In the genomic region with DNA sequence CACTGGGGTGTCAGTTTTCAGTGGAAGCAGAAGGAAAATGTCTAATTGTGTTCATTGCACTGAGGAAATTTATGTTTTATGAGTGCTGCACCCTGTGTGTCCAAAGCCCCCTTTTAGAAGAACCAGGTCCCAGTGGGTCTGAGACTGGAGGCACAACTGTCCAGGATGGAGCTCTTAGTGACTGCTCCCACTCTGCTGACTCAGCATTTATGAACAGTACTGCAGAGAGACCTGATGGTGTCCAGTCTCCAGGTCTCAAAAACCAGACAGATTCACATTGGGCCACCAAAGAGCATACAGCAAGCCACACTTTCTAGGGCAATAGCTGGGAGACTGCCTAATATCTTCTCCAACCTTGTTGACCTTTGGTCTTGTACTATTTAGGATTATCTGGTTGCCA, we compare ENCODE assay signal across 20 cellular contexts.
A peak's percentile ranks its signal among the peaks of the same experiment; 100 is the strongest.
DNase-seq lines count a peak whose midpoint lies in the region; ATAC-seq, FAIRE-seq and TF ChIP-seq lines count a peak whose summit lies in the region.
"Had no signal": no experiment of that assay in that cellular context is flagged by ENCODE, and none has a peak within 500 bp of the region (broad histone marks: within the 10 kb centered on the region; RNA-seq: fewer than 3 reads in every experiment).

No MANE protein-coding gene starts in this region.

- dilution Hi-C loops in IMR-90 (cut with HindIII; ENCODE audit: low sequenced_read_pairs, unreplicated experiment) = no loop called here
- dilution Hi-C loops in keratinocyte (cut with MboI; ENCODE audit: extremely low pct_ligation_motif_present, low sequenced_read_pairs) = no loop called here

- H3K79me1 ChIP-seq in IMR-90 (ENCODE audit: low read depth in 1 of 2, low read length in 2 of 2) = no peaks in the 10 kb centered on the region

- POLR2A ChIA-PET in A549 (lab: Yijun Ruan, JAX) = no interaction called here
- POLR2A ChIA-PET in IMR-90 (lab: Charles Lee; ENCODE audit: unreplicated experiment) = no interaction called here

- no peak for ATAC-seq in A549
- ATAC-seq in IMR-90 (ENCODE audit: low read depth) = no peak

- H3K4ac ChIP-seq in IMR-90 (ENCODE audit: low read depth, low read length) = no peak overlapping the region

- H3K56ac ChIP-seq in IMR-90 (ENCODE audit: extremely low read depth, insufficient read depth, low read length) = no peak overlapping the region

- no peak overlapping the region for H2AFZ ChIP-seq in IMR-90 (replicated peaks; ENCODE audit: low read length, poor library complexity)
- no peak overlapping the region for H2AFZ ChIP-seq in keratinocyte (ENCODE audit: control insufficient read depth, low read length)

- H3K4me1 Mint-ChIP-seq in T-helper 2 cell treated with Interferon-gamma antibody and Interleukin-4, amounts not matched to agents 5 μg/mL and 100 μg/mL, for 36 hours (ENCODE audit: low read depth) = no peaks in the 10 kb centered on the region
- H3K4me1 Mint-ChIP-seq: CD4-positive, CD25-positive, alpha-beta regulatory T cell; CD8-positive, alpha-beta memory T cell; H9 had no signal

- H3K4me1 ChIP-seq in A549 (peaks cover 11% of the 10 kb centered on the region; the same call in 2 of the 3 replicates), BLaER1 (peaks cover 54% of the 10 kb centered on the region), IMR-90 (ENCODE audit: control insufficient read depth, insufficient read depth, low read length) (peaks cover 24% of the 10 kb centered on the region), keratinocyte (ENCODE audit: control insufficient read depth, extremely low read depth, insufficient read depth, low read length) (peaks cover 50% of the 10 kb centered on the region), tibial nerve (no peaks in the 10 kb centered on the region)

- H3K4me2 ChIP-seq in A549 (no peak overlapping the region), BLaER1 (peak overlapping the region; percentile 78), IMR-90 (ENCODE audit: low read depth, low read length) (no peak overlapping the region), keratinocyte (ENCODE audit: control insufficient read depth, extremely low read depth, insufficient read depth, low read depth, low read length) (no peak overlapping the region)

- TF ChIP-seq RAD21 in A549 (conservative IDR thresholded peaks at IDR 0.05 in 1 of 2, IDR thresholded peaks at IDR 0.05 in 1 of 2) (no peak), IMR-90 (IDR thresholded peaks at IDR 0.05; ENCODE audit: low read length) (no peak)

- H2BK5ac ChIP-seq in IMR-90 (ENCODE audit: low read depth, low read length, poor library complexity, severe bottlenecking) = no peak overlapping the region

- H3K23ac ChIP-seq in IMR-90 (ENCODE audit: low read depth, low read length) = no peak overlapping the region

- intact Hi-C loops in IMR-90 (cut with micrococcal nuclease) = no loop called here

- TF ChIP-seq EP300 in A549 (IDR thresholded peaks at IDR 0.05) (no peak), tibial nerve (IDR thresholded peaks at IDR 0.05) (no peak)

- H3K27ac Mint-ChIP-seq in T-helper 2 cell treated with Interferon-gamma antibody and Interleukin-4, amounts not matched to agents 5 μg/mL and 100 μg/mL, for 36 hours = no peak overlapping the region
- H3K27ac Mint-ChIP-seq: CD4-positive, CD25-positive, alpha-beta regulatory T cell; CD8-positive, alpha-beta memory T cell; H9 had no signal

- H3K36me3 ChIP-seq in BLaER1 (no peaks in the 10 kb centered on the region), IMR-90 (ENCODE audit: control insufficient read depth, insufficient read depth, low read length) (no peaks in the 10 kb centered on the region), keratinocyte (ENCODE audit: control insufficient read depth in 2 of 2, extremely low read depth in 1 of 2, insufficient read depth in 2 of 2, low read length in 2 of 2) (no peaks in the 10 kb centered on the region), tibial nerve (no peaks in the 10 kb centered on the region)

- CTCF ChIA-PET in A549 (lab: Yijun Ruan, JAX) (no interaction called here), IMR-90 (lab: Yijun Ruan, JAX) (no interaction called here)

- H3K27ac ChIP-seq in A549 (no peak overlapping the region), BLaER1 (no peak overlapping the region), IMR-90 (ENCODE audit: insufficient read depth, low read length) (no peak overlapping the region), keratinocyte (ENCODE audit: control insufficient read depth, insufficient read depth, low read length) (no peak overlapping the region), tibial nerve (no peak overlapping the region)

- FAIRE-seq in A549 (lab: Jason Lieb, UNC) (no peak), keratinocyte (lab: Jason Lieb, UNC) (peak; percentile 23)
- FAIRE-seq: A204.1 had no signal

- H2BK20ac ChIP-seq in IMR-90 (ENCODE audit: low read depth, low read length) = no peak overlapping the region

- peak overlapping the region; percentile 45; the same call in 1 of the 2 replicates for H2BK120ac ChIP-seq in IMR-90 (ENCODE audit: low read depth, low read length)

- no peaks in the 10 kb centered on the region for H3K36me3 Mint-ChIP-seq in T-helper 2 cell treated with Interferon-gamma antibody and Interleukin-4, amounts not matched to agents 5 μg/mL and 100 μg/mL, for 36 hours (ENCODE audit: low read depth)
- H3K36me3 Mint-ChIP-seq: CD4-positive, CD25-positive, alpha-beta regulatory T cell; CD8-positive, alpha-beta memory T cell had no signal

- TF ChIP-seq CTCF in A549 (IDR thresholded peaks at IDR 0.05) = no peak
- no peak for TF ChIP-seq CTCF in IMR-90 (conservative IDR thresholded peaks at IDR 0.05; ENCODE audit: low read depth, low read length)
- no peak for TF ChIP-seq CTCF in keratinocyte (optimal IDR thresholded peaks at IDR 0.05 in 1 of 3, IDR thresholded peaks at IDR 0.05 in 1 of 3, conservative IDR thresholded peaks at IDR 0.05 in 1 of 3; ENCODE audit: extremely low read depth in 1 of 3, insufficient read depth in 2 of 3, low read length in 3 of 3)
- TF ChIP-seq CTCF in tibial nerve (IDR thresholded peaks at IDR 0.05) = no peak

- H3K4me3 ChIP-seq in A549 (no peak overlapping the region), BLaER1 (no peak overlapping the region), IMR-90 (ENCODE audit: insufficient read depth, low read depth, low read length) (no peak overlapping the region), keratinocyte (ENCODE audit: control insufficient read depth in 2 of 3, extremely low read depth in 1 of 3, insufficient read depth in 2 of 3, low read depth in 1 of 3, low read length in 3 of 3) (no peak overlapping the region), tibial nerve (no peak overlapping the region)

- TF ChIP-seq POLR2A in A549 (IDR thresholded peaks at IDR 0.05; ENCODE audit: low read length) = no peak
- TF ChIP-seq POLR2A in IMR-90 (IDR thresholded peaks at IDR 0.05; ENCODE audit: low read depth, low read length) = no peak
- no peak for TF ChIP-seq POLR2A in tibial nerve (IDR thresholded peaks at IDR 0.05)

- H3K14ac ChIP-seq in IMR-90 (replicated peaks; ENCODE audit: low read depth, low read length) = no peak overlapping the region

- no peak overlapping the region for H2AK9ac ChIP-seq in IMR-90 (replicated peaks; ENCODE audit: low read depth, low read length, poor library complexity)

- in situ Hi-C loops in IMR-90 (cut with MboI; ENCODE audit: low sequenced_read_pairs) = no loop called here

- H3K9ac ChIP-seq in BLaER1 (no peak overlapping the region), IMR-90 (ENCODE audit: low read depth, low read length) (no peak overlapping the region), keratinocyte (ENCODE audit: control insufficient read depth, extremely low read depth, insufficient read depth, low read length) (no peak overlapping the region)

- no peaks in the 10 kb centered on the region for H3K9me3 Mint-ChIP-seq in T-helper 2 cell treated with Interferon-gamma antibody and Interleukin-4, amounts not matched to agents 5 μg/mL and 100 μg/mL, for 36 hours

- H3K4me3 Mint-ChIP-seq in T-helper 2 cell treated with Interferon-gamma antibody and Interleukin-4, amounts not matched to agents 5 μg/mL and 100 μg/mL, for 36 hours = no peak overlapping the region
- H3K4me3 Mint-ChIP-seq: CD4-positive, CD25-positive, alpha-beta regulatory T cell; CD8-positive, alpha-beta memory T cell; H9 had no signal

- H3K9me1 ChIP-seq in IMR-90 (ENCODE audit: insufficient read depth, low read length) (peaks cover 21% of the 10 kb centered on the region), keratinocyte (ENCODE audit: control insufficient read depth, extremely low read depth, insufficient read depth, low read length) (no peaks in the 10 kb centered on the region)

- H2BK15ac ChIP-seq in IMR-90 (ENCODE audit: low read depth, low read length) = 0 out of 3 replicates have a peak overlapping the region, but pooled peaks have one; percentile 25

- no TSS peak for BruUV-seq in IMR-90 (replicated peaks; lab: Mats Ljungman, UMichigan)

- no peak overlapping the region for H4K5ac ChIP-seq in IMR-90 (ENCODE audit: low read depth, low read length)

- DNase-seq in A549 (ENCODE audit: low read depth in 1 of 2, low spot score in 1 of 2) (no peak), IMR-90 (no peak), keratinocyte (ENCODE audit: low read depth, low spot score) (no peak), tibial nerve (ENCODE audit: low spot score in 2 of 2) (no peak), SKM-1 (lab: John Stamatoyannopoulos, UW; ENCODE audit: unreplicated experiment) (no peak)
- DNase-seq in T-helper 2 cell treated with Interferon-gamma antibody and Interleukin-4, amounts not matched to agents 5 μg/mL and 100 μg/mL, for 36 hours (ENCODE audit: low spot score) = no peak
- DNase-seq: AML-193; C1 segment of cervical spinal cord; CD4-positive, CD25-positive, alpha-beta regulatory T cell; CD8-positive, alpha-beta memory T cell; COR-L47; DMS153; DMS79; GF-D8; GOT3; H9; Karpas-422; KBM-7 had no signal

- H3K9me3 ChIP-seq in A549 = no peaks in the 10 kb centered on the region
- H3K9me3 ChIP-seq in BLaER1 = peaks cover 14% of the 10 kb centered on the region
- H3K9me3 ChIP-seq in IMR-90 (ENCODE audit: control insufficient read depth, insufficient read depth, low read length) = no peaks in the 10 kb centered on the region
- no peaks in the 10 kb centered on the region for H3K9me3 ChIP-seq in keratinocyte (ENCODE audit: control insufficient read depth, low read depth, low read length)
- H3K9me3 ChIP-seq in tibial nerve = no peaks in the 10 kb centered on the region

- no peaks in the 10 kb centered on the region for H3K79me2 ChIP-seq in keratinocyte (ENCODE audit: control insufficient read depth, insufficient read depth, low read length)

- H3K27me3 Mint-ChIP-seq in T-helper 2 cell treated with Interferon-gamma antibody and Interleukin-4, amounts not matched to agents 5 μg/mL and 100 μg/mL, for 36 hours (ENCODE audit: low read depth) = no peaks in the 10 kb centered on the region
- H3K27me3 Mint-ChIP-seq: CD4-positive, CD25-positive, alpha-beta regulatory T cell; CD8-positive, alpha-beta memory T cell had no signal

- H3K27me3 ChIP-seq in BLaER1 (no peaks in the 10 kb centered on the region), IMR-90 (ENCODE audit: control insufficient read depth, insufficient read depth, low read length) (no peaks in the 10 kb centered on the region), keratinocyte (ENCODE audit: control insufficient read depth, extremely low read depth, insufficient read depth, low read length) (no peaks in the 10 kb centered on the region), tibial nerve (no peaks in the 10 kb centered on the region)

- H4K20me1 ChIP-seq in BLaER1 = no peaks in the 10 kb centered on the region
- no peaks in the 10 kb centered on the region for H4K20me1 ChIP-seq in IMR-90 (ENCODE audit: insufficient read depth, low read length)
- no peaks in the 10 kb centered on the region for H4K20me1 ChIP-seq in keratinocyte (ENCODE audit: control insufficient read depth, extremely low read depth, insufficient read depth, low read length)

- no peak overlapping the region for H3K18ac ChIP-seq in IMR-90 (ENCODE audit: low read depth, low read length)

- no peak overlapping the region for H4K91ac ChIP-seq in IMR-90 (ENCODE audit: insufficient read depth, low read depth, low read length)

- H4K8ac ChIP-seq in IMR-90 (ENCODE audit: low read depth in 2 of 2, low read length in 2 of 2) = no peak overlapping the region

- no peak overlapping the region for H2AK5ac ChIP-seq in IMR-90 (ENCODE audit: low read depth, low read length)
